12 cellular contexts compared by ENCODE assay signal in genomic region chr12:27425306-27425705, GRCh38. TPM values are rescaled to one million over a fixed set of nuclear protein-coding genes. Genes with fewer than 3 reads are reported as not detected.
DNase-seq lines count a peak whose midpoint lies in the region; ATAC-seq and TF ChIP-seq lines count a peak whose summit lies in the region.
"Had no signal": no experiment of that assay in that cellular context is flagged by ENCODE, and none has a peak within 500 bp of the region (broad histone marks: within the 10 kb centered on the region; RNA-seq: fewer than 3 reads in every experiment).

No MANE protein-coding gene starts in this region.

- POLR2A ChIA-PET in MCF 10A (lab: Yijun Ruan, JAX) = interaction anchor here (0.9 to 1.3 kb wide), 4 partner anchors 9 to 228 kb away, joined by 3 to 7 read pairs (median 5); no protein-coding TSS in a partner anchor

- in situ Hi-C loops in mammary epithelial cell (cut with MboI; ENCODE audit: low sequenced_read_pairs in 2 of 2) = loop anchor here (10.0 kb wide), 1 partner anchor 219 kb away; no protein-coding TSS in a partner anchor

- no peak overlapping the region for H3K4me3 Mint-ChIP-seq in MCF 10A (ENCODE audit: unreplicated experiment)
- H3K4me3 Mint-ChIP-seq: CD4-positive, alpha-beta T cell had no signal

- no peaks in the 10 kb centered on the region for H3K36me3 Mint-ChIP-seq in MCF 10A (ENCODE audit: insufficient read depth, unreplicated experiment)

- H3K27ac Mint-ChIP-seq in MCF 10A (ENCODE audit: low read depth, unreplicated experiment) = peak overlapping the region; percentile 36
- H3K27ac Mint-ChIP-seq: CD4-positive, alpha-beta T cell had no signal

- no peaks in the 10 kb centered on the region for H3K9me3 Mint-ChIP-seq in MCF 10A (ENCODE audit: unreplicated experiment)
- H3K9me3 Mint-ChIP-seq: CD4-positive, alpha-beta T cell had no signal

- H3K4me1 Mint-ChIP-seq in MCF 10A (ENCODE audit: insufficient read depth, unreplicated experiment) = no peaks in the 10 kb centered on the region

- no peak overlapping the region for H3K9ac ChIP-seq in mammary epithelial cell (ENCODE audit: insufficient read depth, low read length)

- no peaks in the 10 kb centered on the region for H3K79me2 ChIP-seq in mammary epithelial cell (ENCODE audit: insufficient read depth, low read length)

- DNase-seq in MCF 10A (ENCODE audit: unreplicated experiment) (no peak), mammary epithelial cell (no peak), fibroblast of pulmonary artery (ENCODE audit: low read depth) (peak; percentile 84), thyroid gland (no peak)
- DNase-seq: 8988T; CD4-positive, alpha-beta T cell; NCI-H187 had no signal

- H3K27me3 ChIP-seq in mammary epithelial cell (ENCODE audit: insufficient read depth, low read length) = no peaks in the 10 kb centered on the region
- no peaks in the 10 kb centered on the region for H3K27me3 ChIP-seq in thyroid gland

- H3K4me2 ChIP-seq in mammary epithelial cell (ENCODE audit: insufficient read depth, low read depth, low read length) = no peak overlapping the region

- no TSS peak for BruUV-seq in MCF 10A (replicated peaks; lab: Mats Ljungman, UMichigan)
- no TSS peak for BruUV-seq in mammary epithelial cell (replicated peaks; lab: Mats Ljungman, UMichigan)

- dilution Hi-C loops in mammary epithelial cell (cut with HindIII; ENCODE audit: low sequenced_read_pairs) = no loop called here

- H3K4me3 ChIP-seq in mammary epithelial cell (replicated peaks in 1 of 3; ENCODE audit: insufficient read depth in 1 of 3, low read depth in 2 of 3, low read length in 3 of 3) (no peak overlapping the region), fibroblast of pulmonary artery (replicated peaks; ENCODE audit: low read depth, low read length) (no peak overlapping the region), thyroid gland (replicated peaks in 1 of 3) (no peak overlapping the region)

- 98% methylated on average over 5 of the region's 5 CpGs for WGBS in mammary epithelial cell (ENCODE audit: low coverage, missing lambda C conversion rate)
- WGBS in thyroid gland, 2 donors = 88 to 95% methylated on average over 5 of the region's 5 CpGs

- H3K27me3 Mint-ChIP-seq in MCF 10A (ENCODE audit: insufficient read depth, unreplicated experiment) = no peaks in the 10 kb centered on the region
- H3K27me3 Mint-ChIP-seq: CD4-positive, alpha-beta T cell had no signal

- peaks cover 3% of the 10 kb centered on the region for H3K4me1 ChIP-seq in mammary epithelial cell (ENCODE audit: insufficient read depth, low read length)
- peaks cover 4 to 10% of the 10 kb centered on the region in 2 donors for H3K4me1 ChIP-seq in thyroid gland

- CTCF ChIA-PET in MCF 10A (lab: Yijun Ruan, JAX) (interaction anchor here (0.5 to 1.5 kb wide), 30 partner anchors 9 to 1574 kb away, joined by 3 to 26 read pairs (median 4); no protein-coding TSS in a partner anchor), mammary epithelial cell (lab: Charles Lee; ENCODE audit: low non-redundant PET) (interaction anchor here (1.0 kb wide), 1 partner anchor 98 kb away, joined by 9 read pairs; the partner anchor contains the start of gene PPFIBP1)

- intact Hi-C loops in MCF 10A (cut with micrococcal nuclease) = loop anchor here (2.0 kb wide), 1 partner anchor 277 kb away; no protein-coding TSS in a partner anchor
- intact Hi-C loops in mammary epithelial cell (cut with micrococcal nuclease) = no loop called here
- intact Hi-C loops in thyroid gland (cut with DNase I) = loop anchor here (5.0 kb wide), 1 partner anchor 222 kb away; no protein-coding TSS in a partner anchor

- no peak overlapping the region for H3K27ac ChIP-seq in mammary epithelial cell (ENCODE audit: insufficient read depth, low read depth, low read length)
- peak overlapping the region; percentile 49 for H3K27ac ChIP-seq in VCaP
- H3K27ac ChIP-seq in thyroid gland = peak overlapping the region in 2 of 3 donors; percentile 14 to 44

- H4K20me1 ChIP-seq in mammary epithelial cell (ENCODE audit: insufficient read depth, low read length) = no peaks in the 10 kb centered on the region

- TF ChIP-seq POLR2A in thyroid gland (IDR thresholded peaks at IDR 0.05) = no peak

- no peak overlapping the region for H2AFZ ChIP-seq in mammary epithelial cell (ENCODE audit: low read depth, low read length)

- TF ChIP-seq CTCF in MCF 10A (IDR thresholded peaks at IDR 0.05; ENCODE audit: unreplicated experiment) = no peak
- no peak for TF ChIP-seq CTCF in mammary epithelial cell (conservative IDR thresholded peaks at IDR 0.05 in 1 of 2, IDR thresholded peaks at IDR 0.05 in 1 of 2; ENCODE audit: extremely low read depth in 1 of 2, insufficient read depth in 1 of 2, low read depth in 1 of 2, low read length in 2 of 2)
- no peak for TF ChIP-seq CTCF in VCaP (conservative IDR thresholded peaks at IDR 0.05)
- no peak for TF ChIP-seq CTCF in fibroblast of pulmonary artery (IDR thresholded peaks at IDR 0.05; ENCODE audit: low read length, missing control alignments)
- no peak for TF ChIP-seq CTCF in thyroid gland (IDR thresholded peaks at IDR 0.05)

- no peaks in the 10 kb centered on the region for H3K36me3 ChIP-seq in mammary epithelial cell (ENCODE audit: insufficient read depth, low read length)
- no peaks in the 10 kb centered on the region for H3K36me3 ChIP-seq in thyroid gland

- H3K9me3 ChIP-seq in mammary epithelial cell (replicated peaks; ENCODE audit: insufficient read depth, low read length) (no peaks in the 10 kb centered on the region), thyroid gland (no peaks in the 10 kb centered on the region)

- ATAC-seq in GM18861 (IDR thresholded peaks at IDR 0.05; ENCODE audit: unreplicated experiment) (no peak), GM21723 (IDR thresholded peaks at IDR 0.05; ENCODE audit: unreplicated experiment) (no peak), HG03571 (IDR thresholded peaks at IDR 0.05; ENCODE audit: unreplicated experiment) (no peak)

RNA-seq across cellular contexts. Expression of gene SMCO2, which starts 21.2 kb away (rescaled TPM):
- total RNA-seq in MCF 10A (2022) = 0.37 TPM in 1 of 2 replicates, not detected in the other
- under 1 TPM in 1 of 2 donors, not detected in 1; 0.28 TPM for total RNA-seq in mammary epithelial cell
- 0.07 TPM for polyA plus RNA-seq in mammary epithelial cell
- not detected for polyA minus RNA-seq in mammary epithelial cell
- not detected for total RNA-seq in thyroid gland
- total RNA-seq: CD4-positive, alpha-beta T cell; RPMI7951 had no signal
